In the genomic region with DNA sequence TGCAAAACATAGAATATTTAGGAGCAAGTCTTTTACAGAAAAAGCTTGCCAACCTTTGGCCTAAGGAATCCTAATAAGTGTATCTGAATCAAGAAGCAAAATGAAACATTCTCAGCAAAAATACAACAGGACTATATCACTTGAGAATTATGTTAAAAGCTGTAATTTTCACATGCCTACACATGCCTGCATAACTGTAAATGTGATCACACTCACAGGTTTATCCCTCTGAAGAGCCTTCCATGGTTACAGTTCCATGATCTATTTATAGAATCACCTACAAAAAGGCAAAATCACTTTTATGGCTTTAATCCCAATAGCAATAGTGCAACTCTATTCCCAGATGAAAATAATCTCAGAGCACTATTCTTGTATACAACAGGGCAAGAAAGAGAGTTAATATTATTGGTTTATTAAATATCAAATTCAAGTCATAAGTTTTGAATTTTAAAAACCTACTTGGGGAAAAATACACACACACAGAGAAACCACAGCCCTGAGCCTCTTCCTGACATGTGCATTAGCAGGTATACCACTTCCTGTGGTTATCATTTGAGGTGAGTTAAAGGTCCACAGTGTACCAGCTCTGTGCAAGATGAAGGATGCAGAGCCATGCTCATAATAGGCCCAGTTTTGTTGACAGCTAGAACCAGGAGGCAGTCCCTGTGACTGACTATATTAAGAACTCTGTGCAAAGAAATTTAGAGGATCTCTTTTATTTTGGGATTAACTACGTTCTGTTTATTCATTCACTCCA, we compare ENCODE assay signal across 8 cellular contexts.
DNase-seq lines count a peak whose midpoint lies in the region; ATAC-seq lines count a peak whose summit lies in the region.

No MANE protein-coding gene starts in this region.

- H3K4me1 ChIP-seq in right cardiac atrium (ENCODE audit: control insufficient read depth, insufficient read depth, low read length), result peaks cover 5% of the 10 kb centered on the region

- ATAC-seq in GM19043 (IDR thresholded peaks at IDR 0.05; ENCODE audit: low read depth, unreplicated experiment) (peak; percentile 83), HG03064 (IDR thresholded peaks at IDR 0.05; ENCODE audit: low read depth, unreplicated experiment) (peak; percentile 95), right cardiac atrium (peak; percentile 55 to 72)
- peak; percentile 97 for ATAC-seq in activated CD4-positive, alpha-beta T cell treated with anti-CD3 and anti-CD28 coated beads for 36 hours

- intact Hi-C loops in activated CD4-positive, alpha-beta T cell treated with anti-CD3 and anti-CD28 coated beads for 36 hours (cut with DNase I, micrococcal nuclease), result loop anchor here in 1 of 2 experiments (2.0 to 5.0 kb wide), 2 partner anchors 253 to 393 kb away; partner anchors contain the start of gene TGFBR2
- intact Hi-C loops in right cardiac atrium (cut with DNase I), result no loop called here

- no peaks in the 10 kb centered on the region for H3K36me3 Mint-ChIP-seq in activated CD4-positive, alpha-beta T cell treated with anti-CD3 and anti-CD28 coated beads for 36 hours (ENCODE audit: low read depth)

- WGBS in right cardiac atrium, result 23% methylated on average over 1 of the region's 1 CpG

- POLR2A ChIA-PET in activated CD4-positive, alpha-beta T cell treated with anti-CD3 and anti-CD28 coated beads for 36 hours (lab: Charles Lee), result no interaction called here

- peak; percentile 63 for DNase-seq in activated CD4-positive, alpha-beta T cell treated with anti-CD3 and anti-CD28 coated beads for 36 hours
- DNase-seq in right cardiac atrium, result no peak
- no peak for DNase-seq in NCI-H1436 treated with DMSO at 0.1 percent for 48 hours (lab: John Stamatoyannopoulos, UW)
- no peak for DNase-seq in HPDE6-E6E7 (ENCODE audit: extremely low spot score)
- no peak for DNase-seq in AML-193 (lab: John Stamatoyannopoulos, UW)
- no peak for DNase-seq in NCI-H1048 (lab: John Stamatoyannopoulos, UW)

- no peaks in the 10 kb centered on the region for H3K9me3 Mint-ChIP-seq in activated CD4-positive, alpha-beta T cell treated with anti-CD3 and anti-CD28 coated beads for 36 hours (ENCODE audit: low read depth)

- no peak overlapping the region for H3K4me3 ChIP-seq in right cardiac atrium (ENCODE audit: low read length)

- CTCF ChIA-PET in activated CD4-positive, alpha-beta T cell treated with anti-CD3 and anti-CD28 coated beads for 36 hours (lab: Charles Lee), result interaction anchor here (0.6 to 1.5 kb wide), 3 partner anchors 155 to 340 kb away, joined by 3 to 5 read pairs (median 3); no protein-coding TSS in a partner anchor

- peaks cover 73% of the 10 kb centered on the region for H3K4me1 Mint-ChIP-seq in activated CD4-positive, alpha-beta T cell treated with anti-CD3 and anti-CD28 coated beads for 36 hours

- H3K27me3 ChIP-seq in right cardiac atrium (ENCODE audit: control insufficient read depth, insufficient read depth), result no peaks in the 10 kb centered on the region

- H3K27me3 Mint-ChIP-seq in activated CD4-positive, alpha-beta T cell treated with anti-CD3 and anti-CD28 coated beads for 36 hours, result peaks cover 8% of the 10 kb centered on the region

- no peaks in the 10 kb centered on the region for H3K9me3 ChIP-seq in right cardiac atrium (ENCODE audit: control insufficient read depth, low read length)

- no peak overlapping the region for H3K4me3 Mint-ChIP-seq in activated CD4-positive, alpha-beta T cell treated with anti-CD3 and anti-CD28 coated beads for 36 hours

- no peak overlapping the region for H3K27ac Mint-ChIP-seq in activated CD4-positive, alpha-beta T cell treated with anti-CD3 and anti-CD28 coated beads for 36 hours

- peak overlapping the region; percentile 94 for H3K27ac ChIP-seq in right cardiac atrium (ENCODE audit: low read length)
